In genomic region chr2:122341007-122341406, GRCh38 we compare ENCODE assay signal across 16 cellular contexts.
DNase-seq lines count a peak whose midpoint lies in the region; ATAC-seq and TF ChIP-seq lines count a peak whose summit lies in the region.
"Had no signal": no experiment of that assay in that cellular context is flagged by ENCODE, and none has a peak within 500 bp of the region (broad histone marks: within the 10 kb centered on the region; RNA-seq: fewer than 3 reads in every experiment).

No MANE protein-coding gene starts in this region.

- intact Hi-C loops in dorsolateral prefrontal cortex (cut with DNase I): no loop called here

- no peak overlapping the region for H3K27ac ChIP-seq in dorsolateral prefrontal cortex
- H3K27ac ChIP-seq: adrenal gland, WERI-Rb-1 had no signal

- DNase-seq in Daoy (ENCODE audit: low read depth) (peak; percentile 29), epithelial cell of proximal tubule (ENCODE audit: low read depth) (peak; percentile 98), dorsolateral prefrontal cortex (no peak), AG20443 (ENCODE audit: low spot score) (no peak), GM19240 (ENCODE audit: insufficient read length, low spot score) (no peak)
- DNase-seq: activated CD4-positive, alpha-beta memory T cell treated with anti-CD3 and anti-CD28 coated beads, Interleukin-2, amount 10 ng/mL, durations not matched to agents 7 days and 5 days; adrenal gland; Caco-2; NCI-H2029 treated with DMSO at 0.1 percent for 48 hours; NCI-H774; substantia nigra; WERI-Rb-1 had no signal

- no peak overlapping the region for H3K4me3 ChIP-seq in epithelial cell of proximal tubule (ENCODE audit: low read depth, low read length)
- no peak overlapping the region for H3K4me3 ChIP-seq in dorsolateral prefrontal cortex
- H3K4me3 ChIP-seq: adrenal gland had no signal

- H3K27me3 ChIP-seq in dorsolateral prefrontal cortex: no peaks in the 10 kb centered on the region
- H3K27me3 ChIP-seq: adrenal gland had no signal

- no peak for TF ChIP-seq CTCF in epithelial cell of proximal tubule (conservative IDR thresholded peaks at IDR 0.05; ENCODE audit: low read depth, low read length)
- TF ChIP-seq CTCF in dorsolateral prefrontal cortex (IDR thresholded peaks at IDR 0.05 in 54 of 56, conservative IDR thresholded peaks at IDR 0.05 in 2 of 56; ENCODE audit: low read depth in 1 of 56, partially characterized antibody in 56 of 56): no peak

- ATAC-seq in GM19463 (IDR thresholded peaks at IDR 0.05; ENCODE audit: unreplicated experiment) (peak; percentile 53), HG03457 (IDR thresholded peaks at IDR 0.05; ENCODE audit: unreplicated experiment) (peak; percentile 49), HG03571 (IDR thresholded peaks at IDR 0.05; ENCODE audit: unreplicated experiment) (no peak)
- ATAC-seq: activated T-helper 17 cell treated with anti-CD3 and anti-CD28 coated beads, Interleukin-2, amount 50 U/mL, for 72 hours had no signal

Comparison
In these comparisons a context has a peak if more than half of its experiments do, and no peak if none do; other contexts are left out.
1. DNase-seq: peak in Daoy (single experiment) and epithelial cell of proximal tubule (single experiment); none in dorsolateral prefrontal cortex (0 of 10), AG20443 (single experiment) and GM19240 (single experiment).